In genomic region chr17:28667870-28668269, GRCh38 we compare ENCODE assay signal across 25 cellular contexts. TPM values are rescaled to one million over a fixed set of nuclear protein-coding genes. Genes with fewer than 3 reads are reported as not detected.
DNase-seq lines count a peak whose midpoint lies in the region; ATAC-seq lines count a peak whose summit lies in the region.
"Had no signal": no experiment of that assay in that cellular context is flagged by ENCODE, and none has a peak within 500 bp of the region (broad histone marks: within the 10 kb centered on the region; RNA-seq: fewer than 3 reads in every experiment).

No MANE protein-coding gene starts in this region.

- H3K36me3 ChIP-seq in GM23248 (ENCODE audit: low read depth): peaks cover 33% of the 10 kb centered on the region

- peaks cover 7% of the 10 kb centered on the region; the same call in 1 of the 2 replicates for H4K20me1 ChIP-seq in GM23248 (ENCODE audit: insufficient read depth)

- WGBS in GM23248 (ENCODE audit: low coverage in 1 of 2, low lambda C conversion rate in 2 of 2, missing lambda C conversion rate in 2 of 2), 2 experiments: 54 to 69% methylated on average over 1 of the region's 1 CpG

- ATAC-seq in activated T-helper 17 cell treated with anti-CD3 and anti-CD28 coated beads, Interleukin-2, amount 50 U/mL, for 72 hours (replicated peaks): no peak
- no peak for ATAC-seq in HG03135 (IDR thresholded peaks at IDR 0.05; ENCODE audit: unreplicated experiment)
- ATAC-seq: activated CD8-positive, alpha-beta T cell treated with anti-CD3 and anti-CD28 coated beads, Interleukin-2, amount 10 ng/mL, durations not matched to agents 7 days and 5 days; HCT116; left cardiac atrium had no signal

- H3K4me1 Mint-ChIP-seq in activated T-helper 17 cell treated with anti-CD3 and anti-CD28 coated beads, Interleukin-2, amount 50 U/mL, for 72 hours: peaks cover 40% of the 10 kb centered on the region

- H3K27ac Mint-ChIP-seq in activated T-helper 17 cell treated with anti-CD3 and anti-CD28 coated beads, Interleukin-2, amount 50 U/mL, for 72 hours: peak overlapping the region; percentile 28
- H3K27ac Mint-ChIP-seq: activated CD8-positive, alpha-beta T cell treated with anti-CD3 and anti-CD28 coated beads, Interleukin-2, amount 10 ng/mL, durations not matched to agents 7 days and 5 days; dendritic cell treated with granulocyte-macrophage colony-stimulating factor and Interleukin-4, amounts not matched to agents 40 ng/mL and 50 ng/mL, for 4 days had no signal

- no peaks in the 10 kb centered on the region for H3K9me3 Mint-ChIP-seq in activated T-helper 17 cell treated with anti-CD3 and anti-CD28 coated beads, Interleukin-2, amount 50 U/mL, for 72 hours
- H3K9me3 Mint-ChIP-seq: dendritic cell treated with granulocyte-macrophage colony-stimulating factor and Interleukin-4, amounts not matched to agents 40 ng/mL and 50 ng/mL, for 4 days had no signal

- H3K79me2 ChIP-seq in GM23248 (ENCODE audit: insufficient read depth): peaks cover 97% of the 10 kb centered on the region

- no peaks in the 10 kb centered on the region for H3K9me2 ChIP-seq in GM23248 (ENCODE audit: insufficient read depth)

- H3K4me1 ChIP-seq in GM23248 (ENCODE audit: insufficient read depth): peaks cover 14% of the 10 kb centered on the region

- no peaks in the 10 kb centered on the region for H3K27me3 ChIP-seq in GM23248 (replicated peaks; ENCODE audit: insufficient read depth)
- H3K27me3 ChIP-seq: ascending aorta, MG63 had no signal

- no peak overlapping the region for H3K4me3 ChIP-seq in GM23248
- H3K4me3 ChIP-seq: ascending aorta, MG63, smooth muscle cell had no signal

- no peak overlapping the region for H2AFZ ChIP-seq in GM23248

- no peaks in the 10 kb centered on the region for H3K9me3 ChIP-seq in GM23248 (ENCODE audit: low read depth)
- H3K9me3 ChIP-seq: ascending aorta, MG63 had no signal

- in situ Hi-C loops in GM23248 (cut with MboI): no loop called here

- DNase-seq in Ammon's horn (ENCODE audit: low spot score): peak; percentile 35
- no peak for DNase-seq in GM23248
- peak; percentile 57 for DNase-seq in left kidney (ENCODE audit: low read depth, low spot score)
- DNase-seq in OCI-M2 (lab: John Stamatoyannopoulos, UW; ENCODE audit: unreplicated experiment): no peak
- no peak for DNase-seq in LoVo (ENCODE audit: low spot score)
- DNase-seq: activated CD4-positive, alpha-beta T cell treated with anti-CD3 and anti-CD28 coated beads for 1 hour; activated CD8-positive, alpha-beta T cell treated with anti-CD3 and anti-CD28 coated beads, Interleukin-2, amount 10 ng/mL, durations not matched to agents 7 days and 5 days; activated naive CD4-positive, alpha-beta T cell; activated T-cell treated with anti-CD3 and anti-CD28 coated beads for 4 hours; C1 segment of cervical spinal cord; caudate nucleus; head of caudate nucleus; left cardiac atrium; MG63; NCI-H2081 treated with DMSO at 0.1 percent for 48 hours; NCI-H526; occipital lobe; stimulated activated CD4-positive, alpha-beta T cell treated with anti-CD3 and anti-CD28 coated beads, Interleukin-2, amount 100 ng/mL, for 24 hours; substantia nigra had no signal

- 0 out of 2 replicates have a peak, but pooled peaks cover 5% of the 10 kb centered on the region for H3F3A ChIP-seq in GM23248 (ENCODE audit: insufficient read depth)

- no peak overlapping the region for H3K4me3 Mint-ChIP-seq in activated T-helper 17 cell treated with anti-CD3 and anti-CD28 coated beads, Interleukin-2, amount 50 U/mL, for 72 hours
- H3K4me3 Mint-ChIP-seq: activated CD8-positive, alpha-beta T cell treated with anti-CD3 and anti-CD28 coated beads, Interleukin-2, amount 10 ng/mL, durations not matched to agents 7 days and 5 days; dendritic cell treated with granulocyte-macrophage colony-stimulating factor and Interleukin-4, amounts not matched to agents 40 ng/mL and 50 ng/mL, for 4 days had no signal

- 0 out of 2 replicates have a peak overlapping the region, but pooled peaks have one; percentile 3 for H3K9ac ChIP-seq in GM23248

- H3K4me2 ChIP-seq in GM23248 (ENCODE audit: unreplicated experiment): no peak overlapping the region
- H3K4me2 ChIP-seq: smooth muscle cell had no signal

- H3K36me3 Mint-ChIP-seq in activated T-helper 17 cell treated with anti-CD3 and anti-CD28 coated beads, Interleukin-2, amount 50 U/mL, for 72 hours (ENCODE audit: low read depth): peaks cover 85% of the 10 kb centered on the region

- H3K27me3 Mint-ChIP-seq in activated T-helper 17 cell treated with anti-CD3 and anti-CD28 coated beads, Interleukin-2, amount 50 U/mL, for 72 hours: no peaks in the 10 kb centered on the region
- H3K27me3 Mint-ChIP-seq: dendritic cell treated with granulocyte-macrophage colony-stimulating factor and Interleukin-4, amounts not matched to agents 40 ng/mL and 50 ng/mL, for 4 days had no signal

- no peak overlapping the region for H3K27ac ChIP-seq in GM23248
- H3K27ac ChIP-seq: ascending aorta had no signal

RNA-seq across cellular contexts. Expression of gene SUPT6H, which starts 5.9 kb away (rescaled TPM):
- 39.7 and 45.0 TPM in 2 replicates for total RNA-seq in GM23248 (2014; rRNA removed; shearing (Covaris generic))
- polyA plus RNA-seq in GM23248 (2016; fragmentation: Nextera tagmentation; extraction: Ambion mirVana): 26.5 and 27.3 TPM in 2 replicates
- 10 to 100 TPM; 80.2 to 89.1 TPM for total RNA-seq in activated T-helper 17 cell treated with anti-CD3 and anti-CD28 coated beads, Interleukin-2, amount 50 U/mL, for 72 hours

RNA-seq across cellular contexts. Expression of gene SDF2, which starts 6.2 kb away (rescaled TPM):
- 52.3 and 64.4 TPM in 2 replicates for total RNA-seq in GM23248 (2014; rRNA removed; shearing (Covaris generic))
- polyA plus RNA-seq in GM23248 (2016; fragmentation: Nextera tagmentation; extraction: Ambion mirVana): 88.4 and 94.2 TPM in 2 replicates
- 10 to 100 TPM; 48.3 to 48.6 TPM for total RNA-seq in activated T-helper 17 cell treated with anti-CD3 and anti-CD28 coated beads, Interleukin-2, amount 50 U/mL, for 72 hours

RNA-seq across cellular contexts. Expression of gene BLTP2, which starts 22.9 kb away (rescaled TPM):
- total RNA-seq in GM23248 (2014; rRNA removed; shearing (Covaris generic)): 145 and 155 TPM in 2 replicates
- polyA plus RNA-seq in GM23248 (2016; fragmentation: Nextera tagmentation; extraction: Ambion mirVana): 49.8 and 55.6 TPM in 2 replicates
- total RNA-seq in activated T-helper 17 cell treated with anti-CD3 and anti-CD28 coated beads, Interleukin-2, amount 50 U/mL, for 72 hours: 100 to 1,000 TPM; 134 to 226 TPM

RNA-seq across cellular contexts. Expression of gene PROCA1, which starts 43.8 kb away (rescaled TPM):
- 0.65 TPM in 1 of 2 replicates, not detected in the other for total RNA-seq in GM23248 (2014; rRNA removed; shearing (Covaris generic))
- polyA plus RNA-seq in GM23248 (2016; fragmentation: Nextera tagmentation; extraction: Ambion mirVana): 0.41 and 0.44 TPM in 2 replicates
- 10 to 100 TPM in 1 of 2 donors, 1 to 10 TPM in 1; 4.4 to 12.4 TPM for total RNA-seq in activated T-helper 17 cell treated with anti-CD3 and anti-CD28 coated beads, Interleukin-2, amount 50 U/mL, for 72 hours

RNA-seq across cellular contexts. Expression of gene RAB34, which starts 49.8 kb away (rescaled TPM):
- 307 and 476 TPM in 2 replicates for total RNA-seq in GM23248 (2014; rRNA removed; shearing (Covaris generic))
- 277 and 293 TPM in 2 replicates for polyA plus RNA-seq in GM23248 (2016; fragmentation: Nextera tagmentation; extraction: Ambion mirVana)
- 10 to 100 TPM in 1 of 2 donors, 1 to 10 TPM in 1; 4.1 to 22.4 TPM for total RNA-seq in activated T-helper 17 cell treated with anti-CD3 and anti-CD28 coated beads, Interleukin-2, amount 50 U/mL, for 72 hours

Comparison
In these comparisons a context has a peak if more than half of its experiments do, and no peak if none do; other contexts are left out.
1. DNase-seq: peak in Ammon's horn (single experiment) and left kidney (single experiment); none in GM23248 (single experiment), OCI-M2 (single experiment) and LoVo (single experiment).